In genomic region chr17:17422641-17423040, GRCh38 we compare ENCODE assay signal across 20 cellular contexts. TPM values are rescaled to one million over a fixed set of nuclear protein-coding genes. Genes with fewer than 3 reads are reported as not detected.
A peak's percentile ranks its signal among the peaks of the same experiment; 100 is the strongest.
DNase-seq lines count a peak whose midpoint lies in the region; ATAC-seq, FAIRE-seq and TF ChIP-seq lines count a peak whose summit lies in the region.
"Had no signal": no experiment of that assay in that cellular context is flagged by ENCODE, and none has a peak within 500 bp of the region (broad histone marks: within the 10 kb centered on the region; RNA-seq: fewer than 3 reads in every experiment).

No MANE protein-coding gene starts in this region.

- no peak overlapping the region for H2BK15ac ChIP-seq in neuronal stem cell (ENCODE audit: low read length)

- no peaks in the 10 kb centered on the region for H3K36me3 Mint-ChIP-seq in stimulated activated effector memory CD8-positive, alpha-beta T cell treated with anti-CD3 and anti-CD28 coated beads, Interleukin-12 subunit alpha, Interleukin-12 subunit beta, amount 100 ng/mL, for 72 hours
- H3K36me3 Mint-ChIP-seq in activated naive CD8-positive, alpha-beta T cell treated with anti-CD3 and anti-CD28 coated beads for 36 hours = no peaks in the 10 kb centered on the region
- H3K36me3 Mint-ChIP-seq: CD4-positive, alpha-beta memory T cell had no signal

- H3K4ac ChIP-seq in neuronal stem cell (ENCODE audit: low read length) = no peak overlapping the region

- H3K79me1 ChIP-seq in neuronal stem cell (ENCODE audit: low read depth, low read length) = no peaks in the 10 kb centered on the region

- no peaks in the 10 kb centered on the region for H3K36me3 ChIP-seq in right atrium auricular region
- H3K36me3 ChIP-seq in DND-41 (ENCODE audit: insufficient read depth, low read length) = peaks cover 4% of the 10 kb centered on the region; the same call in 1 of the 2 replicates
- H3K36me3 ChIP-seq in neuronal stem cell (replicated peaks in 1 of 2; ENCODE audit: control insufficient read depth in 2 of 2, insufficient read depth in 2 of 2, low read length in 2 of 2) = peaks cover 0 to 1% of the 10 kb centered on the region in 2 donors
- H3K36me3 ChIP-seq in HepG2 (replicated peaks in 1 of 2; ENCODE audit: control insufficient read depth in 1 of 2, insufficient read depth in 2 of 2, low read length in 2 of 2) = no peaks in the 10 kb centered on the region
- H3K36me3 ChIP-seq: HAP-1 had no signal

- no peaks in the 10 kb centered on the region for H3K4me1 Mint-ChIP-seq in stimulated activated effector memory CD8-positive, alpha-beta T cell treated with anti-CD3 and anti-CD28 coated beads, Interleukin-12 subunit alpha, Interleukin-12 subunit beta, amount 100 ng/mL, for 72 hours
- no peaks in the 10 kb centered on the region for H3K4me1 Mint-ChIP-seq in activated naive CD8-positive, alpha-beta T cell treated with anti-CD3 and anti-CD28 coated beads for 36 hours

- H4K8ac ChIP-seq in neuronal stem cell (ENCODE audit: low read depth, low read length) = no peak overlapping the region

- no peak overlapping the region for H2AK5ac ChIP-seq in neuronal stem cell (ENCODE audit: low read depth, low read length)

- H3K27me3 ChIP-seq in right atrium auricular region (no peaks in the 10 kb centered on the region), DND-41 (ENCODE audit: insufficient read depth, low read length, poor library complexity) (no peaks in the 10 kb centered on the region), neuronal stem cell (ENCODE audit: control insufficient read depth in 3 of 3, insufficient read depth in 3 of 3, low read depth in 1 of 3, low read length in 3 of 3) (peaks cover 0 to 8% (median 0%) of the 10 kb centered on the region in 3 experiments), HepG2 (ENCODE audit: control insufficient read depth in 1 of 2, insufficient read depth in 2 of 2, low read length in 2 of 2) (no peaks in the 10 kb centered on the region; a peak in 1 of 5 replicates)

- POLR2A ChIA-PET in HepG2 (lab: Yijun Ruan, JAX) = interaction anchor here (0.9 kb wide), 1 partner anchor 23 kb away, joined by 3 read pairs; no protein-coding TSS in a partner anchor

- CTCF ChIA-PET in HepG2 (lab: Yijun Ruan, JAX; ENCODE audit: low intra/inter-chr PET ratio, low total read pairs) = no interaction called here

- TF ChIP-seq CTCF in right atrium auricular region (IDR thresholded peaks at IDR 0.05) (no peak), DND-41 (IDR thresholded peaks at IDR 0.05; ENCODE audit: borderline replicate concordance, extremely low read depth, low read length, poor library complexity, severe bottlenecking) (no peak), HepG2 (CRISPR knock-in tag; IDR thresholded peaks at IDR 0.05) (no peak)

- peak; percentile 44 for ATAC-seq in Right ventricle myocardium superior (ENCODE audit: poor library complexity)
- ATAC-seq in DND-41 (ENCODE audit: insufficient read depth, low read depth) = no peak
- no peak for ATAC-seq in stimulated activated effector memory CD8-positive, alpha-beta T cell treated with anti-CD3 and anti-CD28 coated beads, Interleukin-12 subunit alpha, Interleukin-12 subunit beta, amount 100 ng/mL, for 72 hours
- ATAC-seq in GM18861 (IDR thresholded peaks at IDR 0.05; ENCODE audit: unreplicated experiment) = no peak
- ATAC-seq in HepG2 = no peak

- H4K20me1 ChIP-seq in DND-41 (ENCODE audit: insufficient read depth, low read length) = no peaks in the 10 kb centered on the region
- no peaks in the 10 kb centered on the region for H4K20me1 ChIP-seq in HepG2 (ENCODE audit: insufficient read depth, low read length)

- H2BK120ac ChIP-seq in neuronal stem cell (ENCODE audit: low read depth, low read length) = no peak overlapping the region

- H3K4me3 ChIP-seq in right atrium auricular region = no peak overlapping the region
- H3K4me3 ChIP-seq in DND-41 (ENCODE audit: low read depth in 1 of 2, low read length in 2 of 2) = no peak overlapping the region
- H3K4me3 ChIP-seq in neuronal stem cell (ENCODE audit: low read length in 2 of 2) = no peak overlapping the region
- H3K4me3 ChIP-seq in HepG2 (replicated peaks in 1 of 3; ENCODE audit: insufficient read depth in 1 of 3, low read depth in 2 of 3, low read length in 3 of 3) = no peak overlapping the region
- H3K4me3 ChIP-seq: HAP-1 had no signal

- no peak overlapping the region for H3K4me3 Mint-ChIP-seq in stimulated activated effector memory CD8-positive, alpha-beta T cell treated with anti-CD3 and anti-CD28 coated beads, Interleukin-12 subunit alpha, Interleukin-12 subunit beta, amount 100 ng/mL, for 72 hours
- H3K4me3 Mint-ChIP-seq in activated naive CD8-positive, alpha-beta T cell treated with anti-CD3 and anti-CD28 coated beads for 36 hours = no peak overlapping the region
- H3K4me3 Mint-ChIP-seq: CD4-positive, alpha-beta memory T cell had no signal

- H3K23ac ChIP-seq in neuronal stem cell (ENCODE audit: low read depth, low read length, poor library complexity) = no peak overlapping the region

- H3K27ac ChIP-seq in right atrium auricular region = peak overlapping the region in 1 of 2 donors; percentile 25
- peak overlapping the region; percentile 17 for H3K27ac ChIP-seq in DND-41 (ENCODE audit: low read length)
- H3K27ac ChIP-seq in neuronal stem cell (replicated peaks; ENCODE audit: low read length) = no peak overlapping the region
- H3K27ac ChIP-seq in HepG2 (ENCODE audit: extremely low read length, insufficient read depth, low read length) = no peak overlapping the region
- H3K27ac ChIP-seq: C4-2B, HL-60 had no signal

- no peaks in the 10 kb centered on the region for H3K27me3 Mint-ChIP-seq in activated naive CD8-positive, alpha-beta T cell treated with anti-CD3 and anti-CD28 coated beads for 36 hours

- DNase-seq in Right ventricle myocardium superior (peak; percentile 61), right atrium auricular region (ENCODE audit: low spot score) (no peak), DND-41 (no peak), neuronal stem cell (ENCODE audit: low spot score) (no peak), HepG2 (ENCODE audit: low spot score) (no peak)
- no peak for DNase-seq in stimulated activated effector memory CD8-positive, alpha-beta T cell treated with anti-CD3 and anti-CD28 coated beads, Interleukin-12 subunit alpha, Interleukin-12 subunit beta, amount 100 ng/mL, for 72 hours (ENCODE audit: low spot score in 2 of 2)
- DNase-seq in activated naive CD8-positive, alpha-beta T cell treated with anti-CD3 and anti-CD28 coated beads for 36 hours = no peak
- DNase-seq: ACHN; CD4-positive, alpha-beta memory T cell; COR-L47; DMS153; DMS79 treated with DMSO at 0.1 percent for 48 hours; GDM1 had no signal

- TF ChIP-seq EP300 in HepG2 (IDR thresholded peaks at IDR 0.05; ENCODE audit: low read depth in 2 of 2, low read length in 2 of 2) = no peak
- TF ChIP-seq EP300 in HepG2 (CRISPR knock-in tag; IDR thresholded peaks at IDR 0.05; ENCODE audit: borderline replicate concordance) = no peak

- H4K91ac ChIP-seq in neuronal stem cell (ENCODE audit: low read depth, low read length, poor library complexity) = no peak overlapping the region

- H2BK5ac ChIP-seq in neuronal stem cell (ENCODE audit: low read length) = peak overlapping the region; percentile 59

- H2BK12ac ChIP-seq in neuronal stem cell (ENCODE audit: low read length) = no peak overlapping the region

- H2AFZ ChIP-seq in DND-41 (ENCODE audit: low read depth, low read length) (peak overlapping the region; percentile 12; the same call in 1 of the 2 replicates), neuronal stem cell (ENCODE audit: low read length) (no peak overlapping the region), HepG2 (ENCODE audit: low read length) (no peak overlapping the region)

- no peak for FAIRE-seq in HepG2 (lab: Jason Lieb, UNC)
- FAIRE-seq: D721Med, GM12892, H1 had no signal

- in situ Hi-C loops in HepG2 (cut with HindIII; ENCODE audit: extremely low pct_ligation_motif_present, low pct_unique_long_range_greater_than_20kb) = no loop called here

- H3K9ac ChIP-seq in DND-41 (ENCODE audit: low read depth, low read length) (no peak overlapping the region), neuronal stem cell (ENCODE audit: low read depth, low read length, poor library complexity) (no peak overlapping the region), HepG2 (ENCODE audit: insufficient read depth, low read depth, low read length) (no peak overlapping the region)

- H3K79me2 ChIP-seq in DND-41 (ENCODE audit: insufficient read depth, low read length) (no peaks in the 10 kb centered on the region), HepG2 (ENCODE audit: insufficient read depth, low read length) (no peaks in the 10 kb centered on the region)

- no CpG with 5 or more reads among the region's 7 CpGs for whole genome bisulfite sequencing in neuronal stem cell (ENCODE audit: extremely low coverage in 2 of 2, insufficient read length in 2 of 2, insufficient replicate concordance in 1 of 2), 2 donors
- 72% methylated on average over 7 of the region's 7 CpGs for WGBS in HepG2 (ENCODE audit: low lambda C conversion rate)

- no peak for TF ChIP-seq POLR2A in HepG2 (IDR thresholded peaks at IDR 0.05; ENCODE audit: insufficient read depth in 1 of 2, low read depth in 2 of 2, low read length in 2 of 2)

- H3K4me1 ChIP-seq in right atrium auricular region = peaks cover 0 to 39% of the 10 kb centered on the region in 2 donors
- H3K4me1 ChIP-seq in DND-41 (ENCODE audit: insufficient read depth, low read length) = peaks cover 5% of the 10 kb centered on the region; the same call in 1 of the 2 replicates
- no peaks in the 10 kb centered on the region for H3K4me1 ChIP-seq in neuronal stem cell (ENCODE audit: control insufficient read depth in 2 of 2, insufficient read depth in 1 of 2, low read depth in 1 of 2, low read length in 2 of 2)
- H3K4me1 ChIP-seq in HepG2 (ENCODE audit: insufficient read depth, low read length) = peaks cover 24% of the 10 kb centered on the region
- H3K4me1 ChIP-seq: HAP-1 had no signal

- intact Hi-C loops in Right ventricle myocardium superior (cut with DNase I) (no loop called here), HepG2 (cut with micrococcal nuclease; ENCODE audit: unreplicated experiment) (no loop called here)

- H3K9me3 ChIP-seq in right atrium auricular region (no peaks in the 10 kb centered on the region), DND-41 (ENCODE audit: insufficient read depth, low read length, severe bottlenecking) (peaks cover 34% of the 10 kb centered on the region), neuronal stem cell (replicated peaks in 1 of 2; ENCODE audit: control insufficient read depth in 2 of 2, insufficient read depth in 1 of 2, low read depth in 1 of 2, low read length in 2 of 2) (peaks cover 10 to 22% of the 10 kb centered on the region in 2 donors), HepG2 (ENCODE audit: low read length) (peaks cover 12% of the 10 kb centered on the region)

- H3K4me2 ChIP-seq in DND-41 (ENCODE audit: insufficient read depth, low read length) (no peak overlapping the region), neuronal stem cell (ENCODE audit: insufficient read depth, low read length, poor library complexity, severe bottlenecking) (no peak overlapping the region), HepG2 (ENCODE audit: low read depth, low read length) (no peak overlapping the region)

- H3K9me3 Mint-ChIP-seq in stimulated activated effector memory CD8-positive, alpha-beta T cell treated with anti-CD3 and anti-CD28 coated beads, Interleukin-12 subunit alpha, Interleukin-12 subunit beta, amount 100 ng/mL, for 72 hours = no peaks in the 10 kb centered on the region
- no peaks in the 10 kb centered on the region for H3K9me3 Mint-ChIP-seq in activated naive CD8-positive, alpha-beta T cell treated with anti-CD3 and anti-CD28 coated beads for 36 hours

- BruUV-seq in HepG2 (replicated peaks; lab: Mats Ljungman, UMichigan) = no TSS peak

- peak overlapping the region; percentile 69 for H3K27ac Mint-ChIP-seq in stimulated activated effector memory CD8-positive, alpha-beta T cell treated with anti-CD3 and anti-CD28 coated beads, Interleukin-12 subunit alpha, Interleukin-12 subunit beta, amount 100 ng/mL, for 72 hours
- no peak overlapping the region for H3K27ac Mint-ChIP-seq in activated naive CD8-positive, alpha-beta T cell treated with anti-CD3 and anti-CD28 coated beads for 36 hours
- H3K27ac Mint-ChIP-seq: CD4-positive, alpha-beta memory T cell had no signal

- H3K18ac ChIP-seq in neuronal stem cell (ENCODE audit: low read length) = no peak overlapping the region

- TF ChIP-seq RAD21 in HepG2 (CRISPR knock-in tag; IDR thresholded peaks at IDR 0.05) = no peak

- H3K14ac ChIP-seq in neuronal stem cell (ENCODE audit: low read length) = no peak overlapping the region

RNA-seq across cellular contexts. Expression of gene MED9, which starts 54.2 kb away (rescaled TPM):
- total RNA-seq in Right ventricle myocardium superior = 37.5 TPM
- total RNA-seq in right atrium auricular region = 10 to 100 TPM; 36.7 to 41.0 TPM
- 17.1 TPM for polyA plus RNA-seq in neuronal stem cell (2013, experiment 1 of 2)
- 17.1 TPM for polyA plus RNA-seq in neuronal stem cell (2013, experiment 2 of 2)
- total RNA-seq in activated naive CD8-positive, alpha-beta T cell treated with anti-CD3 and anti-CD28 coated beads for 36 hours = 10 to 100 TPM; 13.8 to 15.0 TPM
- 11.7 and 15.1 TPM in 2 replicates for total RNA-seq in HepG2 (2016; rRNA removed; fragmentation: Illumina TruSeq; extraction: Trizol)
- total RNA-seq in HepG2 (2016; cell fraction: cytosol; rRNA removed; fragmentation: Illumina TruSeq; extraction: Trizol; ENCODE audit: low read depth) = 4.0 and 4.2 TPM in 2 replicates
- total RNA-seq in HepG2 (2016; cell fraction: insoluble cytoplasmic fraction; rRNA removed; fragmentation: Illumina TruSeq; extraction: Trizol) = 11.7 and 14.4 TPM in 2 replicates
- 9.8 and 10.7 TPM in 2 replicates for total RNA-seq in HepG2 (2016; cell fraction: membrane; rRNA removed; fragmentation: Illumina TruSeq; extraction: Trizol)
- 10.8 and 11.7 TPM in 2 replicates for total RNA-seq in HepG2 (2016; cell fraction: nucleus; rRNA removed; fragmentation: Illumina TruSeq; extraction: Trizol)
- 11.9 and 14.4 TPM in 2 replicates for polyA plus RNA-seq in HepG2 (2011; rRNA removed)
- polyA plus RNA-seq in HepG2 (2011; cell fraction: cytosol; rRNA removed) = 18.3 and 21.5 TPM in 2 replicates
- polyA plus RNA-seq in HepG2 (2011; cell fraction: nucleus; rRNA removed) = 15.4 and 17.5 TPM in 2 replicates
- polyA plus RNA-seq in HepG2 (2012) = 9.2 and 11.4 TPM in 2 replicates
- polyA plus RNA-seq in HepG2 (2016; cell fraction: cytosol; fragmentation: Illumina TruSeq; extraction: Trizol; ENCODE audit: low read depth) = 3.0 and 3.1 TPM in 2 replicates
- 11.2 and 12.0 TPM in 2 replicates for polyA plus RNA-seq in HepG2 (2016; cell fraction: insoluble cytoplasmic fraction; fragmentation: Illumina TruSeq; extraction: Trizol; ENCODE audit: low read depth)
- polyA plus RNA-seq in HepG2 (2016; cell fraction: membrane; fragmentation: Illumina TruSeq; extraction: Trizol; ENCODE audit: low read depth) = 6.4 and 7.0 TPM in 2 replicates
- polyA plus RNA-seq in HepG2 (2016; cell fraction: nucleus; fragmentation: Illumina TruSeq; extraction: Trizol; ENCODE audit: insufficient read depth, low read depth) = 11.4 and 12.6 TPM in 2 replicates
- 21.1 and 25.1 TPM in 2 replicates for polyA minus RNA-seq in HepG2 (2011; rRNA and poly(A)+ RNA removed; ENCODE audit: low replicate concordance)
- polyA minus RNA-seq in HepG2 (2011; cell fraction: cytosol; rRNA and poly(A)+ RNA removed) = 9.8 and 9.9 TPM in 2 replicates
- polyA minus RNA-seq in HepG2 (2011; cell fraction: nucleus; rRNA and poly(A)+ RNA removed) = 24.2 and 25.4 TPM in 2 replicates
